ENCODE assay signal across 27 cellular contexts in genomic region chr4:75908555-75908954, GRCh38. TPM values are rescaled to one million over a fixed set of nuclear protein-coding genes. Genes with fewer than 3 reads are reported as not detected.
DNase-seq lines count a peak whose midpoint lies in the region; ATAC-seq and TF ChIP-seq lines count a peak whose summit lies in the region.
"Had no signal": no experiment of that assay in that cellular context is flagged by ENCODE, and none has a peak within 500 bp of the region (broad histone marks: within the 10 kb centered on the region; RNA-seq: fewer than 3 reads in every experiment).

No MANE protein-coding gene starts in this region.

- H3K36me3 ChIP-seq in spleen (peaks cover 0 to 24% (median 0%) of the 10 kb centered on the region in 6 donors), brain microvascular endothelial cell (replicated peaks) (no peaks in the 10 kb centered on the region), heart right ventricle (peaks cover 0 to 10% (median 0%) of the 10 kb centered on the region in 9 donors)
- H3K36me3 ChIP-seq: uterus, WERI-Rb-1 had no signal

- no peak overlapping the region for H3K4me3 ChIP-seq in fibroblast of pulmonary artery (replicated peaks; ENCODE audit: low read depth, low read length)
- no peak overlapping the region for H3K4me3 ChIP-seq in spleen
- H3K4me3 ChIP-seq in brain microvascular endothelial cell (ENCODE audit: low read depth, low read length): no peak overlapping the region
- H3K4me3 ChIP-seq in heart right ventricle: no peak overlapping the region
- H3K4me3 ChIP-seq: lung, uterus had no signal

- H3K27ac ChIP-seq in spleen (peak overlapping the region in 6 of 8 donors; percentile 16 to 66 (median 56)), brain microvascular endothelial cell (no peak overlapping the region), heart right ventricle (no peak overlapping the region)
- H3K27ac ChIP-seq: uterus, WERI-Rb-1 had no signal

- WGBS in spleen, 5 donors: 22 to 46% (median 32%) methylated on average over 3 of the region's 3 CpGs
- WGBS in heart right ventricle, 2 donors: 8 to 31% methylated on average over 3 of the region's 3 CpGs

- TF ChIP-seq CTCF in fibroblast of pulmonary artery (IDR thresholded peaks at IDR 0.05; ENCODE audit: low read length, missing control alignments) (no peak), spleen (IDR thresholded peaks at IDR 0.05 in 8 of 11, conservative IDR thresholded peaks at IDR 0.05 in 3 of 11) (no peak), brain microvascular endothelial cell (IDR thresholded peaks at IDR 0.05; ENCODE audit: low read depth, low read length, missing control alignments) (no peak), heart right ventricle (IDR thresholded peaks at IDR 0.05) (no peak)

- no peaks in the 10 kb centered on the region for H3K27me3 ChIP-seq in spleen (replicated peaks in 1 of 7)
- no peaks in the 10 kb centered on the region for H3K27me3 ChIP-seq in brain microvascular endothelial cell (replicated peaks)
- H3K27me3 ChIP-seq in heart right ventricle: no peaks in the 10 kb centered on the region
- H3K27me3 ChIP-seq: uterus had no signal

- DNase-seq in NOMO-1 treated with DMSO at 0.1 percent for 48 hours (lab: John Stamatoyannopoulos, UW; ENCODE audit: unreplicated experiment) (peak; percentile 55), NOMO-1 (lab: John Stamatoyannopoulos, UW; ENCODE audit: unreplicated experiment in 2 of 2) (no peak), OCI-M1 (lab: John Stamatoyannopoulos, UW) (peak; percentile 42), fibroblast of pulmonary artery (ENCODE audit: low read depth) (peak; percentile 29), spleen (no peak), brain microvascular endothelial cell (no peak), H4 (ENCODE audit: low spot score) (no peak), heart right ventricle (no peak)
- DNase-seq: activated CD8-positive, alpha-beta memory T cell treated with anti-CD3 and anti-CD28 coated beads, Interleukin-2, amount 50 U/mL, for 48 hours; activated effector memory CD4-positive, alpha-beta T cell treated with anti-CD3 and anti-CD28 coated beads, Interleukin-2, amount 50 U/mL, for 16 hours; C1 segment of cervical spinal cord; EL; hypothalamus; islet precursor cell; NCI-H1105; NCI-H2107; NCI-H524 treated with DMSO at 0.1 percent for 48 hours; occipital lobe; stimulated activated CD4-positive, alpha-beta T cell treated with anti-CD3 and anti-CD28 coated beads, Interleukin-12 subunit alpha, Interleukin-12 subunit beta, amount 100 ng/mL, for 4 hours; uterus; WERI-Rb-1 had no signal

- intact Hi-C loops in spleen (cut with DNase I; ENCODE audit: low total_unique reads) (no loop called here), heart right ventricle (cut with DNase I) (no loop called here)

- TF ChIP-seq POLR2A in spleen (IDR thresholded peaks at IDR 0.05): no peak

- no peak for ATAC-seq in heart right ventricle
- ATAC-seq: Right ventricle myocardium inferior had no signal

- H3K9me3 ChIP-seq in spleen (peaks cover 0 to 4% (median 0%) of the 10 kb centered on the region in 8 donors), heart right ventricle (peaks cover 0 to 8% (median 0%) of the 10 kb centered on the region in 11 donors)
- H3K9me3 ChIP-seq: uterus had no signal

- peaks cover 0 to 18% (median 7%) of the 10 kb centered on the region in 6 donors for H3K4me1 ChIP-seq in spleen
- peaks cover 0 to 14% (median 0%) of the 10 kb centered on the region in 9 donors for H3K4me1 ChIP-seq in heart right ventricle
- H3K4me1 ChIP-seq: uterus had no signal

- in situ Hi-C loops in brain microvascular endothelial cell (cut with HindIII; ENCODE audit: low pct_ligation_motif_present, low sequenced_read_pairs): no loop called here

RNA-seq across cellular contexts. Expression of gene PPEF2, which starts 6.3 kb away (rescaled TPM):
- total RNA-seq in spleen (1 to 10 TPM in 1 of 7 donors, under 1 TPM in 5, not detected in 1; 0.07 to 3.4 (median 0.41) TPM), heart right ventricle (not detected)
- polyA plus RNA-seq in spleen (under 1 TPM in 2 of 3 donors, not detected in 1; 0.06 to 0.07 TPM), heart right ventricle (not detected)
- not detected in 2 replicates for total RNA-seq in H4 (2014; rRNA removed; shearing (Covaris generic))
- total RNA-seq: A172, cardiac septum, dermis microvascular lymphatic vessel endothelial cell, lung, occipital lobe, Right ventricle myocardium inferior had no signal
- polyA plus RNA-seq: adipose tissue had no signal

RNA-seq across cellular contexts. Expression of gene NAAA, which starts 32.3 kb away (rescaled TPM):
- 100 to 1,000 TPM in 5 of 7 donors, 10 to 100 TPM in 2; 77.3 to 214 (median 142) TPM for total RNA-seq in spleen
- polyA plus RNA-seq in spleen: 10 to 100 TPM; 18.3 to 32.1 (median 27.4) TPM
- total RNA-seq in H4 (2014; rRNA removed; shearing (Covaris generic)): 0.39 and 4.3 TPM in 2 replicates
- total RNA-seq in heart right ventricle: 10 to 100 TPM in 9 of 10 donors, 1 to 10 TPM in 1; 6.4 to 27.4 (median 14.5) TPM
- 1 to 10 TPM; 6.9 to 7.5 TPM for polyA plus RNA-seq in heart right ventricle

Comparison
In these comparisons a context has a peak if more than half of its experiments do, and no peak if none do; other contexts are left out.
1. DNase-seq: peak in NOMO-1 treated with DMSO at 0.1 percent for 48 hours (single experiment), OCI-M1 (single experiment) and fibroblast of pulmonary artery (single experiment); none in NOMO-1 (0 of 2), spleen (single experiment), brain microvascular endothelial cell (single experiment), H4 (single experiment) and heart right ventricle (0 of 2).
2. H3K27ac ChIP-seq: peak in spleen (6 of 8); none in brain microvascular endothelial cell (single experiment) and heart right ventricle (0 of 10).